ENCODE assay signal across 8 cellular contexts in genomic region chr13:48235100-48235813, GRCh38. TPM values are rescaled to one million over a fixed set of nuclear protein-coding genes. Genes with fewer than 3 reads are reported as not detected.
DNase-seq lines count a peak whose midpoint lies in the region; ATAC-seq and TF ChIP-seq lines count a peak whose summit lies in the region.

No MANE protein-coding gene starts in this region.

- CTCF ChIA-PET in activated naive CD4-positive, alpha-beta T cell treated with anti-CD3 and anti-CD28 coated beads for 36 hours (lab: Charles Lee): interaction anchor here (1.1 to 2.2 kb wide), 7 partner anchors 11 to 140 kb away, joined by 3 to 14 read pairs (median 4); partner anchors contain the start of gene MED4

- peak overlapping the region; percentile 60 for H3K4me3 Mint-ChIP-seq in activated naive CD4-positive, alpha-beta T cell treated with anti-CD3 and anti-CD28 coated beads for 36 hours
- peak overlapping the region; percentile 93 to 94 for H3K4me3 Mint-ChIP-seq in effector memory CD8-positive, alpha-beta T cell

- peaks cover 62% of the 10 kb centered on the region for H3K4me1 Mint-ChIP-seq in activated naive CD4-positive, alpha-beta T cell treated with anti-CD3 and anti-CD28 coated beads for 36 hours (ENCODE audit: low read depth)
- peaks cover 34 to 42% of the 10 kb centered on the region in 2 donors for H3K4me1 Mint-ChIP-seq in effector memory CD8-positive, alpha-beta T cell (ENCODE audit: low read depth in 2 of 2)

- H3K27me3 Mint-ChIP-seq in activated naive CD4-positive, alpha-beta T cell treated with anti-CD3 and anti-CD28 coated beads for 36 hours (ENCODE audit: low read depth): no peaks in the 10 kb centered on the region
- H3K27me3 Mint-ChIP-seq in effector memory CD8-positive, alpha-beta T cell: no peaks in the 10 kb centered on the region

- H3K27ac Mint-ChIP-seq in activated naive CD4-positive, alpha-beta T cell treated with anti-CD3 and anti-CD28 coated beads for 36 hours: peak overlapping the region; percentile 70
- peak overlapping the region; percentile 97 for H3K27ac Mint-ChIP-seq in effector memory CD8-positive, alpha-beta T cell

- DNase-seq in activated naive CD4-positive, alpha-beta T cell treated with anti-CD3 and anti-CD28 coated beads for 36 hours: peak; percentile 27
- no peak for DNase-seq in activated naive CD4-positive, alpha-beta T cell (lab: John Stamatoyannopoulos, UW)
- peak; percentile 45 for DNase-seq in SK-MEL-5 (ENCODE audit: low read depth, low spot score)
- DNase-seq in effector memory CD8-positive, alpha-beta T cell: no peak
- DNase-seq in midbrain (lab: John Stamatoyannopoulos, UW): peak; percentile 59
- DNase-seq in upper lobe of right lung: no peak
- no peak for DNase-seq in activated CD4-positive, CD25-positive, alpha-beta regulatory T cell treated with anti-CD3 and anti-CD28 coated beads, Interleukin-2, amount 50 U/mL, for 72 hours

- H3K27ac ChIP-seq in upper lobe of right lung: peak overlapping the region; percentile 100

- no peak for TF ChIP-seq CTCF in upper lobe of right lung (IDR thresholded peaks at IDR 0.05)

- peaks cover 16% of the 10 kb centered on the region for H3K36me3 ChIP-seq in upper lobe of right lung

- peak overlapping the region; percentile 99 for H3K4me3 ChIP-seq in upper lobe of right lung

- in situ Hi-C loops in SK-MEL-5 (cut with HindIII; ENCODE audit: low pct_unique_long_range_greater_than_20kb, low sequenced_read_pairs): no loop called here

- H3K9me3 Mint-ChIP-seq in activated naive CD4-positive, alpha-beta T cell treated with anti-CD3 and anti-CD28 coated beads for 36 hours: no peaks in the 10 kb centered on the region
- H3K9me3 Mint-ChIP-seq in effector memory CD8-positive, alpha-beta T cell: no peaks in the 10 kb centered on the region

- peaks cover 2% of the 10 kb centered on the region for H3K36me3 Mint-ChIP-seq in activated naive CD4-positive, alpha-beta T cell treated with anti-CD3 and anti-CD28 coated beads for 36 hours (ENCODE audit: low read depth)
- H3K36me3 Mint-ChIP-seq in effector memory CD8-positive, alpha-beta T cell (ENCODE audit: insufficient read depth): peaks cover 53% of the 10 kb centered on the region

- no peaks in the 10 kb centered on the region for H3K9me3 ChIP-seq in upper lobe of right lung

- ATAC-seq in HG02884 (IDR thresholded peaks at IDR 0.05; ENCODE audit: unreplicated experiment) (peak; percentile 63), upper lobe of right lung (peak; percentile 16)
- ATAC-seq in effector memory CD8-positive, alpha-beta T cell (replicated peaks): no peak

- peaks cover 38% of the 10 kb centered on the region for H3K4me1 ChIP-seq in upper lobe of right lung

- H3K27me3 ChIP-seq in upper lobe of right lung: no peaks in the 10 kb centered on the region

- intact Hi-C loops in activated naive CD4-positive, alpha-beta T cell treated with anti-CD3 and anti-CD28 coated beads for 36 hours (cut with micrococcal nuclease): loop anchor here (1.0 to 10.0 kb wide), 9 partner anchors 14 to 1440 kb away; partner anchors contain the start of genes ESD and FNDC3A
- intact Hi-C loops in upper lobe of right lung (cut with DNase I): no loop called here

RNA-seq across cellular contexts. Expression of gene ITM2B, which starts 2.3 kb away (rescaled TPM):
- 100 to 1,000 TPM; 110 to 112 TPM for total RNA-seq in activated naive CD4-positive, alpha-beta T cell treated with anti-CD3 and anti-CD28 coated beads for 36 hours
- total RNA-seq in SK-MEL-5 (2014; rRNA removed; shearing (Covaris generic)): 302 and 309 TPM in 2 replicates
- polyA plus RNA-seq in SK-MEL-5 (2015; cell fraction: cytosol; rRNA removed): 414 and 434 TPM in 2 replicates
- polyA plus RNA-seq in SK-MEL-5 (2015; cell fraction: nucleus; rRNA removed): 69.9 and 76.6 TPM in 2 replicates
- 802 TPM for total RNA-seq in upper lobe of right lung

Comparison
In these comparisons a context has a peak if more than half of its experiments do, and no peak if none do; other contexts are left out.
1. DNase-seq: peak in activated naive CD4-positive, alpha-beta T cell treated with anti-CD3 and anti-CD28 coated beads for 36 hours (single experiment), SK-MEL-5 (single experiment) and midbrain (single experiment); none in activated naive CD4-positive, alpha-beta T cell (0 of 4), effector memory CD8-positive, alpha-beta T cell (0 of 3), upper lobe of right lung (single experiment) and activated CD4-positive, CD25-positive, alpha-beta regulatory T cell treated with anti-CD3 and anti-CD28 coated beads, Interleukin-2, amount 50 U/mL, for 72 hours (single experiment).